16 cellular contexts compared by ENCODE assay signal in the genomic region with DNA sequence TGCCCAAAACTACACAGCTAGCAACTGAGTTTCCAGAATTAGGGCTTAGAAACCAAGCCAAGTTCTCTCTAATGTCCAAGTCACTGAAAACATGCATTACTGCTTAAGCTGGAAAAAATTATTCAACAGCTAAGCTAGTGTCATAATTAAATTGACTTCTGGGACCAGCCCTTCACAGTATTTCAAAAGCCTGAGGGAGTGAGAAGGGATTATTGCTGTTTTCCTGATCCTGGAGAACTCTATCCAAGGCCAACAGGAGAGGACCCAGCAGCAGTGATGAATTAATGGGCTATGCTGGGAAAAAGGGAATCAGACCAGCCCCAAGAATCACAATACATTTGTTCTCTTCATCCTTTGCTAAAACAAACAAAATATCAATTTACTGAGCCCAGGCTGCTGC. TPM values are rescaled to one million over a fixed set of nuclear protein-coding genes. Genes with fewer than 3 reads are reported as not detected.
"Had no signal": no experiment of that assay in that cellular context is flagged by ENCODE, and none has a peak within 500 bp of the region (broad histone marks: within the 10 kb centered on the region; RNA-seq: fewer than 3 reads in every experiment).

No MANE protein-coding gene starts in this region.

- H3K4me1 ChIP-seq: psoas muscle, suprapubic skin, upper lobe of right lung had no signal

- H3K9me3 ChIP-seq: esophagus squamous epithelium, heart left ventricle, psoas muscle, sigmoid colon, suprapubic skin, upper lobe of right lung had no signal

- H3K36me3 ChIP-seq: esophagus squamous epithelium, heart left ventricle, sigmoid colon, suprapubic skin, upper lobe of right lung had no signal

- H3K4me3 ChIP-seq: esophagus squamous epithelium, heart left ventricle, psoas muscle, sigmoid colon, suprapubic skin, upper lobe of right lung had no signal

- DNase-seq: activated CD4-positive, alpha-beta T cell treated with anti-CD3 and anti-CD28 coated beads, Interleukin-2, amount 50 U/mL, for 4 hours; activated CD4-positive, CD25-positive, alpha-beta regulatory T cell treated with anti-CD3 and anti-CD28 coated beads, Interleukin-2, amount 50 U/mL, for 72 hours; activated effector memory CD4-positive, alpha-beta T cell treated with anti-CD3 and anti-CD28 coated beads, Interleukin-2, amount 50 U/mL, for 16 hours; activated T-cell treated with anti-CD3 and anti-CD28 coated beads, Interleukin-2, amount 50 U/mL, for 1 hour; esophagus squamous epithelium; foreskin melanocyte; heart left ventricle; left colon; sigmoid colon; stimulated activated CD4-positive, alpha-beta T cell treated with anti-CD3 and anti-CD28 coated beads, Interleukin-12 subunit alpha, Interleukin-12 subunit beta, amount 100 ng/mL, for 4 hours; stimulated activated naive CD4-positive, alpha-beta T cell; upper lobe of right lung had no signal

- ATAC-seq: left colon, psoas muscle had no signal

- H3K27me3 ChIP-seq: esophagus squamous epithelium, heart left ventricle, sigmoid colon, suprapubic skin, upper lobe of right lung had no signal

- H3K27ac ChIP-seq: heart left ventricle, psoas muscle, suprapubic skin, upper lobe of right lung had no signal

RNA-seq across cellular contexts. Expression of gene CLEC3A, which starts 34.6 kb away (rescaled TPM):
- total RNA-seq: esophagus squamous epithelium, heart left ventricle, left colon, osteoblast, psoas muscle, sigmoid colon, suprapubic skin, upper lobe of right lung had no signal
- polyA plus RNA-seq: heart left ventricle, neural cell, psoas muscle, sigmoid colon had no signal
